Comparison of ENCODE assay signal across 8 cellular contexts in genomic region chr19:37594982-37595382, GRCh38. TPM values are rescaled to one million over a fixed set of nuclear protein-coding genes. Genes with fewer than 3 reads are reported as not detected.
DNase-seq lines count a peak whose midpoint lies in the region; ATAC-seq, FAIRE-seq and TF ChIP-seq lines count a peak whose summit lies in the region.

No MANE protein-coding gene starts in this region.

- H3K4me1 ChIP-seq in OCI-LY3 (ENCODE audit: low read length) (peaks cover 10% of the 10 kb centered on the region), trophoblast cell (ENCODE audit: control insufficient read depth in 1 of 2, insufficient read depth in 2 of 2, low read length in 2 of 2) (peaks cover 0 to 3% of the 10 kb centered on the region in 2 experiments)

- no peak overlapping the region for H3K27ac ChIP-seq in OCI-LY3 (ENCODE audit: low read length)
- H3K27ac ChIP-seq in trophoblast cell (ENCODE audit: low read depth, low read length): no peak overlapping the region

- H3K4ac ChIP-seq in trophoblast cell (ENCODE audit: low read depth, low read length): no peak overlapping the region

- no peak for TF ChIP-seq CTCF in OCI-LY3 (IDR thresholded peaks at IDR 0.05; ENCODE audit: low read depth, low read length)
- no peak for TF ChIP-seq CTCF in glutamatergic neuron (IDR thresholded peaks at IDR 0.05; ENCODE audit: partially characterized antibody, unreplicated experiment)
- TF ChIP-seq CTCF in type B pancreatic cell (conservative IDR thresholded peaks at IDR 0.05): no peak

- peaks cover 5% of the 10 kb centered on the region for H3K4me1 Mint-ChIP-seq in glutamatergic neuron (ENCODE audit: low read depth, unreplicated experiment)
- peaks cover 19% of the 10 kb centered on the region for H3K4me1 Mint-ChIP-seq in type B pancreatic cell (ENCODE audit: unreplicated experiment)

- no peaks in the 10 kb centered on the region for H3K27me3 ChIP-seq in OCI-LY3 (ENCODE audit: low read depth, low read length)
- no peaks in the 10 kb centered on the region for H3K27me3 ChIP-seq in trophoblast cell (ENCODE audit: insufficient read depth, low read length)

- H2AFZ ChIP-seq in OCI-LY3 (ENCODE audit: low read depth, low read length) (peak overlapping the region; percentile 99), trophoblast cell (ENCODE audit: insufficient read depth, low read length, poor library complexity) (peak overlapping the region; percentile 74)

- peak overlapping the region; percentile 5 for H4K8ac ChIP-seq in trophoblast cell (ENCODE audit: low read depth, low read length)

- no peak overlapping the region for H3K23ac ChIP-seq in trophoblast cell (ENCODE audit: low read length)

- H4K91ac ChIP-seq in trophoblast cell (ENCODE audit: low read depth, low read length): no peak overlapping the region

- no peaks in the 10 kb centered on the region; the same call in 1 of the 2 replicates for H3K9me3 ChIP-seq in OCI-LY3 (ENCODE audit: insufficient read depth, low read length)
- peaks cover 3% of the 10 kb centered on the region for H3K9me3 ChIP-seq in trophoblast cell (ENCODE audit: insufficient read depth, low read depth, low read length)

- H2BK120ac ChIP-seq in trophoblast cell (ENCODE audit: insufficient read depth, low read length, poor library complexity): no peak overlapping the region

- no peak overlapping the region for H2AK5ac ChIP-seq in trophoblast cell (ENCODE audit: low read length)

- H3K36me3 ChIP-seq in OCI-LY3 (replicated peaks; ENCODE audit: low read depth, low read length): peaks cover 12% of the 10 kb centered on the region
- no peaks in the 10 kb centered on the region for H3K36me3 ChIP-seq in trophoblast cell (ENCODE audit: control insufficient read depth in 1 of 2, insufficient read depth in 2 of 2, low read length in 2 of 2)

- H4K20me1 ChIP-seq in OCI-LY3 (ENCODE audit: insufficient read depth, low read length): no peaks in the 10 kb centered on the region

- no peak overlapping the region for H3K14ac ChIP-seq in trophoblast cell (ENCODE audit: low read length)

- peak overlapping the region; percentile 71 for H3K9ac ChIP-seq in OCI-LY3 (ENCODE audit: low read length)
- peak overlapping the region; percentile 20 for H3K9ac ChIP-seq in trophoblast cell (ENCODE audit: low read length)

- peak overlapping the region; percentile 76 for H3K27ac Mint-ChIP-seq in glutamatergic neuron (ENCODE audit: unreplicated experiment)
- peak overlapping the region; percentile 98 for H3K27ac Mint-ChIP-seq in type B pancreatic cell

- FAIRE-seq in HTR-8/SVneo (lab: Jason Lieb, UNC): no peak

- H4K12ac ChIP-seq in trophoblast cell (ENCODE audit: low read depth, low read length): no peak overlapping the region

- no peaks in the 10 kb centered on the region for H3K79me2 ChIP-seq in OCI-LY3 (ENCODE audit: low read length)
- peaks cover 2% of the 10 kb centered on the region for H3K79me2 ChIP-seq in trophoblast cell (ENCODE audit: control insufficient read depth, insufficient read depth, low read length, poor library complexity)

- H3K27me3 Mint-ChIP-seq in glutamatergic neuron (ENCODE audit: unreplicated experiment) (peaks cover 10% of the 10 kb centered on the region), type B pancreatic cell (peaks cover 8% of the 10 kb centered on the region)

- peak; percentile 24 for ATAC-seq in HG02623 (IDR thresholded peaks at IDR 0.05; ENCODE audit: unreplicated experiment)

- H3K4me3 Mint-ChIP-seq in glutamatergic neuron (ENCODE audit: unreplicated experiment) (peak overlapping the region; percentile 98), type B pancreatic cell (peak overlapping the region; percentile 98)

- DNase-seq in GM04504 (ENCODE audit: low read depth) (peak; percentile 19), activated gamma-delta T cell treated with Interleukin-2 at 50 U/mL for 16 hours (peak; percentile 53), glutamatergic neuron (peak; percentile 43), trophoblast cell (peak in 1 of 2 donors; percentile 41), type B pancreatic cell (ENCODE audit: extremely low spot score, unreplicated experiment) (no peak), HTR-8/SVneo (ENCODE audit: insufficient read length, low spot score) (no peak)

- peaks cover 3% of the 10 kb centered on the region for H3K79me1 ChIP-seq in trophoblast cell (ENCODE audit: low read length)

- H2BK12ac ChIP-seq in trophoblast cell (ENCODE audit: low read length): no peak overlapping the region

- peaks cover 15% of the 10 kb centered on the region for H3K9me3 Mint-ChIP-seq in glutamatergic neuron (ENCODE audit: unreplicated experiment)
- H3K9me3 Mint-ChIP-seq in type B pancreatic cell: no peaks in the 10 kb centered on the region

- H3K4me3 ChIP-seq in OCI-LY3 (ENCODE audit: low read length) (peak overlapping the region; percentile 82), trophoblast cell (ENCODE audit: low read depth, low read length) (peak overlapping the region; percentile 68)

- no CpG with 5 or more reads among the region's 20 CpGs for WGBS in trophoblast cell (ENCODE audit: extremely low coverage, insufficient coverage, insufficient read length)

- H3K4me2 ChIP-seq in OCI-LY3 (ENCODE audit: low read length) (peak overlapping the region; percentile 85), trophoblast cell (ENCODE audit: low read length) (peak overlapping the region; percentile 67)

- H3K36me3 Mint-ChIP-seq in glutamatergic neuron (ENCODE audit: unreplicated experiment) (peaks cover 3% of the 10 kb centered on the region), type B pancreatic cell (peaks cover 11% of the 10 kb centered on the region)

- no peak overlapping the region for H2BK5ac ChIP-seq in trophoblast cell (ENCODE audit: low read depth, low read length, poor library complexity)

- H3K18ac ChIP-seq in trophoblast cell (ENCODE audit: low read length): no peak overlapping the region

RNA-seq across cellular contexts. Expression of gene ZNF540, which starts 0.3 kb away (rescaled TPM):
- total RNA-seq in glutamatergic neuron (ENCODE audit: unreplicated experiment) (2.7 TPM), type B pancreatic cell (ENCODE audit: low replicate concordance) (1.1 and 2.3 TPM in 2 replicates)
- 0.19 and 0.24 TPM in 2 replicates for polyA plus RNA-seq in trophoblast cell (2013)

RNA-seq across cellular contexts. Expression of gene ZNF571, which starts 0.4 kb away (rescaled TPM):
- total RNA-seq in glutamatergic neuron (ENCODE audit: unreplicated experiment): 6.1 TPM
- 2.1 and 2.2 TPM in 2 replicates for polyA plus RNA-seq in trophoblast cell (2013)
- total RNA-seq in type B pancreatic cell (ENCODE audit: low replicate concordance): 4.4 and 4.9 TPM in 2 replicates

Comparison
In these comparisons a context has a peak if more than half of its experiments do, and no peak if none do; other contexts are left out.
1. DNase-seq: peak in GM04504 (single experiment), activated gamma-delta T cell treated with Interleukin-2 at 50 U/mL for 16 hours (single experiment) and glutamatergic neuron (single experiment); none in type B pancreatic cell (single experiment) and HTR-8/SVneo (single experiment).